Comparison of ENCODE assay signal across 33 cellular contexts in the genomic region with DNA sequence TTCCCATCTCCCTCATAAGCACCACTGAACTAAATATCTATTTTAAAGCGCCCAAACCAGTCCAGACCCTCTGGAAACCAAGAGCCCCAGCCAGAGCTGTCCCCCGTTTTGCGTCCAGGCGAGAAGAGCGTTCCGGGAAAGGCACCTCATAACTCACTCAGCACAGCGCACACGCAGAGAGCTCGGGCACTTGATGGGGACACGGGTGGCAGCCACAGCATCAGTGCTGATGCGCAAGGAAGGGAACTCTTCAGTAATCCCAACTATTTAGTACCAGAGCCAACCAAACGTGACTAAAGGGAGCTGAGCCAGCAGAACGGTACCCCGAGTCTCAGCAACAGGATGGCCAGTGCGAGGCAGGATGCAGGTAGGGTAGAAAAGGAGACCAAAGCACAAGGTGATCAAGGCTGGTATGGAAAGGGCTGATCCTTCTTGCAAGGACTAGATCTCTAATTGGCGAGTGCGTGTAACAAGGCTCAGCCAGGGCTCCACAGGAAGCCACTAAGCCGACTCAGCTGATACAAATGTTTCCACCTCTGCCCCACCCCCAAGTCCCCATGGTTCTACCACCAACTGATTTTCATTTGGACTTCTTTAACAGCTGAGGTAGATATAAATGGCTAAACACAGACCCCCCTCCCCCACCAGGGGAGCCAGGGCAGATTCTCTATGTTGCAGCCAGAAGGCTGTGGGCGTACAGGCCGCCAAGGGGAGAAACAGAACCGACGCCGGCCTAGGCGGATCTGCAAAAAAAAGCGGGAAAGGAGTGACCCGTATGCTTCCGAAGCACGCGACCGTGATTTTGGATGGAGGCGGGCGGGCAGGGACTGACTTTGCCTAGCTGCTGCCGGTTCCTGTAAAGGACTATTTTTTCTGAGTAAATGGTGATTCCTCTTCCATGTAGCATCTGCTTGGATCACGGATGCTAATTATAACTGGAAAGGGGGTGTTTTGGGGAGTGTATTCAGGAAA.
"Had no signal": no experiment of that assay in that cellular context is flagged by ENCODE, and none has a peak within 500 bp of the region (broad histone marks: within the 10 kb centered on the region; RNA-seq: fewer than 3 reads in every experiment).

No MANE protein-coding gene starts in this region.

- H3K9me3 ChIP-seq: adrenal gland, body of pancreas, esophagus muscularis mucosa, neutrophil, transverse colon had no signal

- H3K27ac Mint-ChIP-seq: activated naive CD4-positive, alpha-beta T cell treated with anti-CD3 and anti-CD28 coated beads for 36 hours; activated naive CD8-positive, alpha-beta T cell treated with anti-CD3 and anti-CD28 coated beads for 36 hours; activated T-helper 1 cell treated with anti-CD3 and anti-CD28 coated beads, Interleukin-12 subunit alpha, Interleukin-12 subunit beta, Interleukin-2, Interleukin-4 antibody, amounts not matched to agents 30 ng/mL and 10 ng/mL and 1 ng/mL, durations not matched to agents 14 hours and 24 hours and 36 hours; nephron; progenitor cell of endocrine pancreas; stimulated activated effector memory CD8-positive, alpha-beta T cell treated with anti-CD3 and anti-CD28 coated beads, Interleukin-12 subunit alpha, Interleukin-12 subunit beta, amount 100 ng/mL, for 72 hours; T-helper 17 cell had no signal

- H3K27ac ChIP-seq: adrenal gland, body of pancreas, cardiac muscle cell, esophagus muscularis mucosa, foreskin keratinocyte, heart left ventricle, left lung, neutrophil, skin epidermis, transverse colon, WERI-Rb-1 had no signal

- H3K9me3 Mint-ChIP-seq: activated T-helper 1 cell treated with anti-CD3 and anti-CD28 coated beads, Interleukin-12 subunit alpha, Interleukin-12 subunit beta, Interleukin-2, Interleukin-4 antibody, amounts not matched to agents 30 ng/mL and 10 ng/mL and 1 ng/mL, durations not matched to agents 14 hours and 24 hours and 36 hours had no signal

- H3K36me3 ChIP-seq: adrenal gland, cardiac muscle cell, esophagus muscularis mucosa, heart left ventricle, left lung, neutrophil, transverse colon, WERI-Rb-1 had no signal

- H3K36me3 Mint-ChIP-seq: activated naive CD8-positive, alpha-beta T cell treated with anti-CD3 and anti-CD28 coated beads for 36 hours; stimulated activated effector memory CD8-positive, alpha-beta T cell treated with anti-CD3 and anti-CD28 coated beads, Interleukin-12 subunit alpha, Interleukin-12 subunit beta, amount 100 ng/mL, for 72 hours had no signal

- H3K4me3 ChIP-seq: adrenal gland, body of pancreas, cardiac muscle cell, esophagus muscularis mucosa, heart left ventricle, left lung, lung, mucosa of descending colon, skin epidermis, transverse colon had no signal

- H3K4me1 ChIP-seq: adrenal gland, body of pancreas, foreskin keratinocyte, heart left ventricle, left lung, transverse colon had no signal

- H3K4me3 Mint-ChIP-seq: activated naive CD4-positive, alpha-beta T cell treated with anti-CD3 and anti-CD28 coated beads for 36 hours; activated naive CD8-positive, alpha-beta T cell treated with anti-CD3 and anti-CD28 coated beads for 36 hours; activated T-helper 1 cell treated with anti-CD3 and anti-CD28 coated beads, Interleukin-12 subunit alpha, Interleukin-12 subunit beta, Interleukin-2, Interleukin-4 antibody, amounts not matched to agents 30 ng/mL and 10 ng/mL and 1 ng/mL, durations not matched to agents 14 hours and 24 hours and 36 hours; nephron; stimulated activated effector memory CD8-positive, alpha-beta T cell treated with anti-CD3 and anti-CD28 coated beads, Interleukin-12 subunit alpha, Interleukin-12 subunit beta, amount 100 ng/mL, for 72 hours; T-helper 17 cell had no signal

- ATAC-seq: activated CD4-positive, CD25-positive, alpha-beta regulatory T cell treated with anti-CD3 and anti-CD28 coated beads, Interleukin-2, amount 50 U/mL, for 24 hours; body of pancreas; foreskin keratinocyte; left lung; mucosa of descending colon; sciatic nerve; stimulated activated effector memory CD8-positive, alpha-beta T cell treated with anti-CD3 and anti-CD28 coated beads, Interleukin-12 subunit alpha, Interleukin-12 subunit beta, amount 100 ng/mL, for 72 hours; T-helper 17 cell had no signal

- DNase-seq: activated CD4-positive, alpha-beta T cell treated with anti-CD3 and anti-CD28 coated beads for 48 hours; activated CD4-positive, alpha-beta T cell treated with anti-CD3 and anti-CD28 coated beads, Interleukin-2, amount 50 U/mL, for 48 hours; activated CD8-positive, alpha-beta memory T cell treated with anti-CD3 and anti-CD28 coated beads, Interleukin-2, amount 50 U/mL, for 4 hours; activated effector memory CD4-positive, alpha-beta T cell treated with anti-CD3 and anti-CD28 coated beads, Interleukin-2, amount 50 U/mL, for 16 hours; activated naive CD4-positive, alpha-beta T cell treated with anti-CD3 and anti-CD28 coated beads for 36 hours; activated naive CD8-positive, alpha-beta T cell treated with anti-CD3 and anti-CD28 coated beads for 36 hours; activated T-cell treated with anti-CD3 and anti-CD28 coated beads, Interleukin-2, amount 50 U/mL, for 1 hour; adrenal gland; aorta; body of pancreas; foreskin keratinocyte; heart left ventricle; hypothalamus; kidney glomerular epithelial cell; left lung; mucosa of descending colon; stimulated activated CD4-positive, alpha-beta T cell treated with anti-CD3 and anti-CD28 coated beads, Interleukin-12 subunit alpha, Interleukin-12 subunit beta, amount 100 ng/mL, for 4 hours; stimulated activated CD4-positive, alpha-beta T cell treated with anti-CD3 and anti-CD28 coated beads, Interleukin-4, amount 100 ng/mL, for 24 hours; T-helper 17 cell; T1000; transverse colon; WERI-Rb-1 had no signal

- H3K27me3 ChIP-seq: adrenal gland, body of pancreas, esophagus muscularis mucosa, heart left ventricle, left lung, neutrophil, transverse colon had no signal

- H3K27me3 Mint-ChIP-seq: T-helper 17 cell had no signal

- H3K4me1 Mint-ChIP-seq: activated naive CD8-positive, alpha-beta T cell treated with anti-CD3 and anti-CD28 coated beads for 36 hours; nephron; stimulated activated effector memory CD8-positive, alpha-beta T cell treated with anti-CD3 and anti-CD28 coated beads, Interleukin-12 subunit alpha, Interleukin-12 subunit beta, amount 100 ng/mL, for 72 hours; T-helper 17 cell had no signal
